16 cellular contexts compared by ENCODE assay signal in the genomic region with DNA sequence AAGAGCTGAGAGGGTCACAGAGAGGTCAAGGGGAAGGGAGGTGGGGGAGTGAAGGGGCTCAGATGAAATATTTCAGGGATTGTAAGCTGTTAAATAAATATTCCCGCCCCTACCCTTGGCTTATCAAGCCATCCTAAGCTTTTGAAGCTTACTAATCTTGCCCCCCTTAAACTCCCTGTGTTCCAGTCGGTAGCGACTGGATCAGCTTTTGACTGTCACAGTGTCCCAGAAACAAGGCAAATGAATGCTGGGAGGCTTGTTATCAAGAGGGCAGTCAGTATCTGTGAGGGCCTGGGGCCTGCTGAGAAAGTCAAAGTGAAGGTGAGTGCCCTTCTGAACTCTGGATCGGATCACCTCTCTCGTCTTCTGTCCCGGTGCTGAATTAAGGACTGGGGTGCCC.
DNase-seq lines count a peak whose midpoint lies in the region; ATAC-seq and TF ChIP-seq lines count a peak whose summit lies in the region.
"Had no signal": no experiment of that assay in that cellular context is flagged by ENCODE, and none has a peak within 500 bp of the region (broad histone marks: within the 10 kb centered on the region; RNA-seq: fewer than 3 reads in every experiment).

No MANE protein-coding gene starts in this region.

- H3K4me3 ChIP-seq in left ventricle myocardium inferior, result no peak overlapping the region
- H3K4me3 ChIP-seq in right cardiac atrium (ENCODE audit: low read length), result no peak overlapping the region
- H3K4me3 ChIP-seq in hepatocyte, result no peak overlapping the region
- no peak overlapping the region for H3K4me3 ChIP-seq in neural progenitor cell
- H3K4me3 ChIP-seq: A549, SJSA1 had no signal

- H3K36me3 ChIP-seq in left ventricle myocardium inferior, result no peaks in the 10 kb centered on the region
- H3K36me3 ChIP-seq in hepatocyte (replicated peaks; ENCODE audit: insufficient read depth, low read depth), result no peaks in the 10 kb centered on the region
- H3K36me3 ChIP-seq in neural progenitor cell, result no peaks in the 10 kb centered on the region
- H3K36me3 ChIP-seq: SJSA1 had no signal

- H2AFZ ChIP-seq in hepatocyte (peak overlapping the region; percentile 47), neural progenitor cell (replicated peaks) (no peak overlapping the region)

- intact Hi-C loops in left ventricle myocardium inferior (cut with micrococcal nuclease), result no loop called here
- intact Hi-C loops in right cardiac atrium (cut with DNase I), result no loop called here

- H3K4me2 ChIP-seq in hepatocyte (peak overlapping the region; percentile 27), neural progenitor cell (no peak overlapping the region)
- H3K4me2 ChIP-seq: A549 had no signal

- H3K27me3 ChIP-seq in left ventricle myocardium inferior (ENCODE audit: low read depth) (no peaks in the 10 kb centered on the region), right cardiac atrium (ENCODE audit: control insufficient read depth, insufficient read depth) (no peaks in the 10 kb centered on the region), hepatocyte (no peaks in the 10 kb centered on the region), neural progenitor cell (peaks cover 16% of the 10 kb centered on the region)
- H3K27me3 ChIP-seq: SJSA1 had no signal

- H3K27ac Mint-ChIP-seq in neural progenitor cell, result peak overlapping the region; percentile 26
- no peak overlapping the region for H3K27ac Mint-ChIP-seq in effector memory CD8-positive, alpha-beta T cell
- H3K27ac Mint-ChIP-seq: CD8-positive, alpha-beta T cell had no signal

- H3K9me3 ChIP-seq in left ventricle myocardium inferior (replicated peaks) (no peaks in the 10 kb centered on the region), right cardiac atrium (ENCODE audit: control insufficient read depth, low read length) (no peaks in the 10 kb centered on the region), hepatocyte (ENCODE audit: low read depth) (no peaks in the 10 kb centered on the region), neural progenitor cell (ENCODE audit: low read depth) (no peaks in the 10 kb centered on the region)
- H3K9me3 ChIP-seq: A549, SJSA1 had no signal

- no peaks in the 10 kb centered on the region for H3F3A ChIP-seq in neural progenitor cell (ENCODE audit: low read depth)

- no peaks in the 10 kb centered on the region for H3K9me2 ChIP-seq in hepatocyte (replicated peaks; ENCODE audit: insufficient read depth)

- no peaks in the 10 kb centered on the region for H3K36me3 Mint-ChIP-seq in neural progenitor cell
- no peaks in the 10 kb centered on the region for H3K36me3 Mint-ChIP-seq in effector memory CD8-positive, alpha-beta T cell (ENCODE audit: insufficient read depth)
- H3K36me3 Mint-ChIP-seq: CD8-positive, alpha-beta T cell had no signal

- H3K4me1 ChIP-seq in left ventricle myocardium inferior (peaks cover 5% of the 10 kb centered on the region), right cardiac atrium (ENCODE audit: control insufficient read depth, insufficient read depth, low read length) (no peaks in the 10 kb centered on the region), hepatocyte (ENCODE audit: insufficient read depth) (peaks cover 13% of the 10 kb centered on the region), neural progenitor cell (peaks cover 24% of the 10 kb centered on the region)
- H3K4me1 ChIP-seq: A549, SJSA1 had no signal

- H3K79me2 ChIP-seq in hepatocyte (no peaks in the 10 kb centered on the region), neural progenitor cell (ENCODE audit: low read depth) (no peaks in the 10 kb centered on the region)

- peaks cover 35% of the 10 kb centered on the region for H3K4me1 Mint-ChIP-seq in neural progenitor cell
- no peaks in the 10 kb centered on the region for H3K4me1 Mint-ChIP-seq in effector memory CD8-positive, alpha-beta T cell (ENCODE audit: low read depth in 2 of 2)

- no peak for ATAC-seq in right cardiac atrium
- no peak for ATAC-seq in effector memory CD8-positive, alpha-beta T cell (replicated peaks)
- ATAC-seq in HG03025 (IDR thresholded peaks at IDR 0.05; ENCODE audit: low FRiP score, unreplicated experiment), result no peak
- ATAC-seq in GM18907 (IDR thresholded peaks at IDR 0.05; ENCODE audit: unreplicated experiment), result no peak
- no peak for ATAC-seq in HG03159 (IDR thresholded peaks at IDR 0.05; ENCODE audit: unreplicated experiment)
- ATAC-seq: A549; CD8-positive, alpha-beta T cell had no signal

- TF ChIP-seq CTCF in left ventricle myocardium inferior (IDR thresholded peaks at IDR 0.05; ENCODE audit: borderline replicate concordance), result no peak
- TF ChIP-seq CTCF in hepatocyte (IDR thresholded peaks at IDR 0.05; ENCODE audit: poor library complexity), result no peak
- TF ChIP-seq CTCF in neural progenitor cell (IDR thresholded peaks at IDR 0.05), result no peak

- peak overlapping the region; percentile 58 for H3K27ac ChIP-seq in left ventricle myocardium inferior (replicated peaks)
- no peak overlapping the region for H3K27ac ChIP-seq in right cardiac atrium (ENCODE audit: low read length)
- H3K27ac ChIP-seq in hepatocyte, result peak overlapping the region; percentile 47
- H3K27ac ChIP-seq in neural progenitor cell, result no peak overlapping the region
- H3K27ac ChIP-seq: A549, SJSA1 had no signal

- H3K9me3 Mint-ChIP-seq in neural progenitor cell, result no peaks in the 10 kb centered on the region
- H3K9me3 Mint-ChIP-seq in effector memory CD8-positive, alpha-beta T cell, result no peaks in the 10 kb centered on the region
- H3K9me3 Mint-ChIP-seq: CD8-positive, alpha-beta T cell had no signal

- H3K9ac ChIP-seq in neural progenitor cell, result no peak overlapping the region

- DNase-seq in left ventricle myocardium inferior (no peak), right cardiac atrium (no peak), hepatocyte (ENCODE audit: low spot score) (no peak), neural progenitor cell (ENCODE audit: low spot score) (no peak)
- DNase-seq in effector memory CD8-positive, alpha-beta T cell, result no peak
- DNase-seq: Calu3; CD8-positive, alpha-beta T cell; DMS79; KG1; NCI-H1694 treated with DMSO at 0.1 percent for 48 hours; NCI-H748 treated with DMSO at 0.1 percent for 48 hours had no signal

- H4K20me1 ChIP-seq in hepatocyte (ENCODE audit: insufficient read depth, poor library complexity, severe bottlenecking) (no peaks in the 10 kb centered on the region), neural progenitor cell (ENCODE audit: low read depth) (no peaks in the 10 kb centered on the region)

- peaks cover 5% of the 10 kb centered on the region for H3K27me3 Mint-ChIP-seq in neural progenitor cell (ENCODE audit: insufficient read depth, low read depth)
- H3K27me3 Mint-ChIP-seq in effector memory CD8-positive, alpha-beta T cell, result no peaks in the 10 kb centered on the region

- WGBS in right cardiac atrium, result 54% methylated on average over 6 of the region's 6 CpGs
- WGBS in hepatocyte (ENCODE audit: low lambda C conversion rate, missing lambda C conversion rate), result 32% methylated on average over 6 of the region's 6 CpGs

- H3K4me3 Mint-ChIP-seq in neural progenitor cell, result no peak overlapping the region
- H3K4me3 Mint-ChIP-seq in effector memory CD8-positive, alpha-beta T cell, result no peak overlapping the region
- H3K4me3 Mint-ChIP-seq: CD8-positive, alpha-beta T cell had no signal

Comparison
In these comparisons a context has a peak if more than half of its experiments do, and no peak if none do; other contexts are left out.
1. H3K27ac ChIP-seq: peak in left ventricle myocardium inferior (single experiment) and hepatocyte (single experiment); none in right cardiac atrium (single experiment) and neural progenitor cell (single experiment).